Comparison of ENCODE assay signal across 28 cellular contexts in genomic region chr3:162601101-162601670, GRCh38.
"Had no signal": no experiment of that assay in that cellular context is flagged by ENCODE, and none has a peak within 500 bp of the region (broad histone marks: within the 10 kb centered on the region; RNA-seq: fewer than 3 reads in every experiment).

No MANE protein-coding gene starts in this region.

- H3K4me3 ChIP-seq: ascending aorta, body of pancreas, SJSA1 had no signal

- H3K4me1 ChIP-seq: ascending aorta, body of pancreas, SJSA1 had no signal

- H3K9ac ChIP-seq: KMS-11 had no signal

- H3K4me1 Mint-ChIP-seq: activated CD4-positive, alpha-beta T cell treated with anti-CD3 and anti-CD28 coated beads, Interleukin-2, amount 10 ng/mL, durations not matched to agents 24 days and 14 days; activated naive CD8-positive, alpha-beta T cell treated with anti-CD3 and anti-CD28 coated beads, Interleukin-2, amount 50 U/mL, for 24 hours; central memory CD8-positive, alpha-beta T cell had no signal

- DNase-seq: activated CD4-positive, alpha-beta T cell treated with anti-CD3 and anti-CD28 coated beads, Interleukin-2, amount 10 ng/mL, durations not matched to agents 24 days and 14 days; activated CD4-positive, alpha-beta T cell treated with anti-CD3 and anti-CD28 coated beads, Interleukin-2, amount 50 U/mL, for 48 hours; activated CD4-positive, CD25-positive, alpha-beta regulatory T cell treated with anti-CD3 and anti-CD28 coated beads, Interleukin-2, amount 50 U/mL, for 72 hours; activated CD8-positive, alpha-beta memory T cell treated with anti-CD3 and anti-CD28 coated beads for 24 hours; activated effector memory CD4-positive, alpha-beta T cell treated with anti-CD3 and anti-CD28 coated beads, Interleukin-2, amount 50 U/mL, for 16 hours; activated naive CD4-positive, alpha-beta T cell treated with Interleukin-2 at 50 U/mL for 16 hours; activated naive CD8-positive, alpha-beta T cell treated with anti-CD3 and anti-CD28 coated beads, Interleukin-2, amount 50 U/mL, for 24 hours; activated T-cell treated with anti-CD3 and anti-CD28 coated beads, Interleukin-2, amount 50 U/mL, for 4 hours; amniotic stem cell; body of pancreas; MV-4-11; NCI-H1092 treated with DMSO at 0.1 percent for 48 hours; NCI-H1436; NCI-H1694 treated with DMSO at 0.1 percent for 48 hours; NCI-H2029 treated with DMSO at 0.1 percent for 48 hours; NCI-H446; NCI-H524; PC-3; SHP77; SW 1271 had no signal

- H3K27ac ChIP-seq: ascending aorta, body of pancreas, KMS-11, SJSA1 had no signal

- H3K27me3 Mint-ChIP-seq: activated CD4-positive, alpha-beta T cell treated with anti-CD3 and anti-CD28 coated beads, Interleukin-2, amount 10 ng/mL, durations not matched to agents 24 days and 14 days; activated naive CD8-positive, alpha-beta T cell treated with anti-CD3 and anti-CD28 coated beads, Interleukin-2, amount 50 U/mL, for 24 hours; central memory CD8-positive, alpha-beta T cell had no signal

- H3K36me3 ChIP-seq: ascending aorta, SJSA1 had no signal

- H3K27me3 ChIP-seq: ascending aorta, body of pancreas, SJSA1 had no signal

- H3K27ac Mint-ChIP-seq: activated CD4-positive, alpha-beta T cell treated with anti-CD3 and anti-CD28 coated beads, Interleukin-2, amount 10 ng/mL, durations not matched to agents 24 days and 14 days; activated naive CD4-positive, alpha-beta T cell treated with anti-CD3 and anti-CD28 coated beads, Interleukin-2, amount 50 U/mL, for 72 hours; activated naive CD8-positive, alpha-beta T cell treated with anti-CD3 and anti-CD28 coated beads, Interleukin-2, amount 50 U/mL, for 24 hours had no signal

- H3K9me3 ChIP-seq: body of pancreas, SJSA1 had no signal

- H3K4me2 ChIP-seq: KMS-11 had no signal

- H3K4me3 Mint-ChIP-seq: activated CD4-positive, alpha-beta T cell treated with anti-CD3 and anti-CD28 coated beads, Interleukin-2, amount 10 ng/mL, durations not matched to agents 24 days and 14 days; activated naive CD8-positive, alpha-beta T cell treated with anti-CD3 and anti-CD28 coated beads, Interleukin-2, amount 50 U/mL, for 24 hours; activated T-cell treated with anti-CD3 and anti-CD28 coated beads, Interleukin-2, amount 50 U/mL, for 4 hours; central memory CD8-positive, alpha-beta T cell had no signal

- ATAC-seq: activated naive CD4-positive, alpha-beta T cell treated with anti-CD3 and anti-CD28 coated beads, Interleukin-2, amount 50 U/mL, for 72 hours; activated naive CD8-positive, alpha-beta T cell treated with anti-CD3 and anti-CD28 coated beads, Interleukin-2, amount 50 U/mL, for 24 hours; activated T-cell treated with anti-CD3 and anti-CD28 coated beads, Interleukin-2, amount 50 U/mL, for 4 hours; body of pancreas; PC-3; SK-N-SH treated with all-trans-retinoic acid at 6 μM for 48 hours had no signal

- FAIRE-seq: bronchial epithelial cell, RCC 7860 had no signal
